9 cellular contexts compared by ENCODE assay signal in the genomic region with DNA sequence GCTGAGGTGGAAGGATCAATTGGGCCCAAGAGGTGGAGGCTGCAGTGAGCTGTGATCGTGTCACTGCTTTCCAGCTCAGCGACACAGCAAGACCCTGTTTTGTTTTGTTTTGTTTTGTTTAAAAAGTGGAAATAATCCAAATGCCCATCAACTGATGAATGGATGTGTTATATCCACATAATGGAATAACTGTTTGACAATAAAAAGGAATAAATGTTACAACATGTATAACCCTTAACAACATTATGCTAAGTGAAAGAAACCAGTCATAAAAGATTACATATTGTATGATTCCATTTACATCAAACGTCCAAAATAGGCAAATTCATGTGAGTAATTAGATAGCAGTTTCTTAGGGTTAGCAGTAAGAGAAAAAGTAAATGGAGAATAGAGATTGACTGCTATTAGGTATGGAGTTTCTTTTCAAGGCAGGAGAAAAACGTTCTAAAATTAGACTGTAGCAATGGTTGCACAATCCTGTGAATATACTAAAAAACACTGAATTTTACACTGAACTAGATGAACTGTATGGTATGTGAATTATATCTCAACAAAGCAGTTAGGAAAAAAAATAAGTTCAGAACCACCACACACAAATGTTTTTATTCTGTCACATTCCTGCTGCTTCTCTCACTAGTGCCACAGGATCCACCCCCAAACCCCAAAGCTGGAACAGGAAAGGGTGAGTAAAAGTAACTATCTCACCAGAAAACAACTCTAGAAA. TPM values are rescaled to one million over a fixed set of nuclear protein-coding genes. Genes with fewer than 3 reads are reported as not detected.
DNase-seq lines count a peak whose midpoint lies in the region; ATAC-seq and TF ChIP-seq lines count a peak whose summit lies in the region.
"Had no signal": no experiment of that assay in that cellular context is flagged by ENCODE, and none has a peak within 500 bp of the region (broad histone marks: within the 10 kb centered on the region; RNA-seq: fewer than 3 reads in every experiment).

No MANE protein-coding gene starts in this region.

- H3K9me2 ChIP-seq in PC-3 (replicated peaks; ENCODE audit: low read length) = no peaks in the 10 kb centered on the region

- TF ChIP-seq CTCF in CD14-positive monocyte (IDR thresholded peaks at IDR 0.05) (no peak), NB4 (IDR thresholded peaks at IDR 0.05; ENCODE audit: low read depth, low read length) (no peak), nephron (IDR thresholded peaks at IDR 0.05; ENCODE audit: unreplicated experiment in 3 of 3) (no peak), PC-3 (conservative IDR thresholded peaks at IDR 0.05; ENCODE audit: low read depth, low read length) (no peak), Caco-2 (IDR thresholded peaks at IDR 0.05; ENCODE audit: insufficient read depth in 1 of 2, low read depth in 1 of 2, low read length in 1 of 2, severe bottlenecking in 1 of 2, unreplicated experiment in 1 of 2) (no peak)

- H3K36me3 Mint-ChIP-seq in CD14-positive monocyte (peaks cover 6% of the 10 kb centered on the region in 2 donors), nephron (ENCODE audit: low read depth) (peaks cover 3% of the 10 kb centered on the region), Caco-2 (ENCODE audit: insufficient read depth, unreplicated experiment) (peaks cover 6% of the 10 kb centered on the region)

- POLR2A ChIA-PET in PC-3 (lab: Charles Lee; ENCODE audit: unreplicated experiment) (no interaction called here), Caco-2 (lab: Charles Lee) (no interaction called here)

- H3K27me3 Mint-ChIP-seq in CD14-positive monocyte (ENCODE audit: low read depth in 3 of 3) (no peaks in the 10 kb centered on the region), nephron (ENCODE audit: low read depth) (no peaks in the 10 kb centered on the region), Caco-2 (ENCODE audit: insufficient read depth, unreplicated experiment) (no peaks in the 10 kb centered on the region)

- BruUV-seq in PC-3 (replicated peaks; lab: Mats Ljungman, UMichigan) (no TSS peak), Caco-2 (replicated peaks; lab: Mats Ljungman, UMichigan) (no TSS peak)

- no peak for DNase-seq in CD14-positive monocyte (ENCODE audit: low spot score)
- DNase-seq in NB4 (ENCODE audit: low read depth) = peak; percentile 18
- DNase-seq in DMS114 treated with DMSO at 0.1 percent for 48 hours (lab: John Stamatoyannopoulos, UW; ENCODE audit: unreplicated experiment) = no peak
- no peak for DNase-seq in CD1c-positive myeloid dendritic cell (ENCODE audit: extremely low spot score)
- DNase-seq in PC-3 = no peak
- no peak for DNase-seq in Caco-2
- DNase-seq: SIG-M5 had no signal

- H3K4me1 ChIP-seq in PC-3 (ENCODE audit: insufficient read depth, low read length) (peaks cover 12% of the 10 kb centered on the region), Caco-2 (peaks cover 17% of the 10 kb centered on the region; the same call in 1 of the 2 replicates)

- ATAC-seq in PC-3 = no peak

- H3K27me3 ChIP-seq in PC-3 (ENCODE audit: low read length) (no peaks in the 10 kb centered on the region), Caco-2 (replicated peaks; ENCODE audit: control insufficient read depth, insufficient read depth, low read length) (no peaks in the 10 kb centered on the region)

- H3F3A ChIP-seq in PC-3 (ENCODE audit: low read length, unreplicated experiment) = no peaks in the 10 kb centered on the region

- no peak overlapping the region for H3K4me2 ChIP-seq in PC-3 (ENCODE audit: low read length)

- H3K79me2 ChIP-seq in PC-3 (ENCODE audit: low read length) = peaks cover 96% of the 10 kb centered on the region

- H3K4me3 ChIP-seq in NB4 (ENCODE audit: low read depth, low read length) = no peak overlapping the region
- H3K4me3 ChIP-seq in PC-3 (ENCODE audit: low read length) = no peak overlapping the region
- H3K4me3 ChIP-seq in Caco-2 (ENCODE audit: low read depth, low read length) = no peak overlapping the region

- H3K4me1 Mint-ChIP-seq in CD14-positive monocyte (peaks cover 67% of the 10 kb centered on the region), nephron (peaks cover 77% of the 10 kb centered on the region), Caco-2 (ENCODE audit: low read depth, unreplicated experiment) (peaks cover 33% of the 10 kb centered on the region)

- H3K27ac ChIP-seq in cingulate gyrus (ENCODE audit: low read depth, low read length) = peak overlapping the region; percentile 43
- H3K27ac ChIP-seq in PC-3 (ENCODE audit: low read length) = no peak overlapping the region

- H4K20me1 ChIP-seq in PC-3 (ENCODE audit: low read length) = peaks cover 72% of the 10 kb centered on the region

- no peak overlapping the region for H3K9ac ChIP-seq in PC-3 (ENCODE audit: low read length)

- H3K9me3 ChIP-seq in PC-3 (ENCODE audit: low read length) (no peaks in the 10 kb centered on the region), Caco-2 (no peaks in the 10 kb centered on the region)

- CTCF ChIA-PET in PC-3 (lab: Charles Lee) (no interaction called here), Caco-2 (lab: Charles Lee) (no interaction called here)

- H3K36me3 ChIP-seq in PC-3 (ENCODE audit: low read depth, low read length) (no peaks in the 10 kb centered on the region), Caco-2 (ENCODE audit: control insufficient read depth, insufficient read depth, low read length) (no peaks in the 10 kb centered on the region)

- H2AFZ ChIP-seq in PC-3 (ENCODE audit: low read length) = no peak overlapping the region

- TF ChIP-seq POLR2A in NB4 (IDR thresholded peaks at IDR 0.05; ENCODE audit: extremely low read depth, insufficient read length) = no peak

- H3K4me3 Mint-ChIP-seq in CD14-positive monocyte = peak overlapping the region in 1 of 2 donors; percentile 43
- no peak overlapping the region for H3K4me3 Mint-ChIP-seq in nephron
- H3K4me3 Mint-ChIP-seq in Caco-2 (ENCODE audit: unreplicated experiment) = no peak overlapping the region

- H3K27ac Mint-ChIP-seq in CD14-positive monocyte (peak overlapping the region in 4 of 7 donors; percentile 63 to 81 (median 70)), nephron (peak overlapping the region in 2 of 3 experiments; percentile 54 to 61), Caco-2 (ENCODE audit: unreplicated experiment) (no peak overlapping the region)

- H3K9me3 Mint-ChIP-seq in CD14-positive monocyte (no peaks in the 10 kb centered on the region), nephron (no peaks in the 10 kb centered on the region), Caco-2 (ENCODE audit: unreplicated experiment) (no peaks in the 10 kb centered on the region)

- intact Hi-C loops in CD14-positive monocyte (cut with micrococcal nuclease) (no loop called here), PC-3 (cut with micrococcal nuclease) (no loop called here), Caco-2 (cut with micrococcal nuclease; ENCODE audit: unreplicated experiment) (loop anchor here (5.0 to 10.0 kb wide), 2 partner anchors 143 to 144 kb away; a partner anchor contains a TSS)

RNA-seq across cellular contexts. Expression of a gene that starts 15.7 kb away (rescaled TPM):
- polyA plus RNA-seq in CD14-positive monocyte = 10 to 100 TPM; 10.2 to 18.5 TPM
- 22.7 and 23.4 TPM in 2 replicates for total RNA-seq in PC-3 (2014; rRNA removed)
- total RNA-seq in Caco-2 (2022) = 60.2 and 66.7 TPM in 2 replicates
